ENCODE assay signal across 1 cellular context in the genomic region with DNA sequence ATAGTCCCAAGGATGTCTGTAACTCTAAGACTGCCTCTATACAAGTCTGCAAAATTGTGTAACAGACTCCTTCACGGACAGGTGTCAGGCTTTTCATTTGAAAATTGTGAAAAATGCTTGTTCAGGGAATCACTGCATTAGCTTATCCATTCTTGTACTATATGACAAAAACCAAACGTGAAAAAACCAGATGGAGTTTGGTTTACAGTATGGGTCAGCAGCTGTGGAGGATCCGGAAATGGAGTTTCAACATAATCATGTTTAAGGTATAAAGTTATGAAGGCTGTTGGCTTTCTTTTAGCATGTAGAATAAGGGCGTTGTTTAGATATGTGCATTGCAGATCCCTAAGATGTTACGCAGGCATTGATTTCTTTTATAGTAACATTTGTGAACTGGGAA.
TF ChIP-seq lines count a peak whose summit lies in the region.

No MANE protein-coding gene starts in this region.

TF ChIP-seq in K562, 482 proteins besides CTCF, POLR2A, EP300 and RAD21 (continued from another document):
- TF ChIP-seq ZNF143 (CRISPR knock-in tag; IDR thresholded peaks at IDR 0.05): no peak
- no peak for TF ChIP-seq ZNF830 (CRISPR knock-in tag; IDR thresholded peaks at IDR 0.05)
- TF ChIP-seq KAT2B (IDR thresholded peaks at IDR 0.05; ENCODE audit: low read depth, low read length): no peak
- TF ChIP-seq HNRNPH1 (optimal IDR thresholded peaks at IDR 0.05; ENCODE audit: low read depth, low read length): no peak
- TF ChIP-seq E2F3 (CRISPR knock-in tag; IDR thresholded peaks at IDR 0.05): no peak
- no peak for TF ChIP-seq ZNF766 (CRISPR knock-in tag; conservative IDR thresholded peaks at IDR 0.05)
- TF ChIP-seq, protein P1, sequence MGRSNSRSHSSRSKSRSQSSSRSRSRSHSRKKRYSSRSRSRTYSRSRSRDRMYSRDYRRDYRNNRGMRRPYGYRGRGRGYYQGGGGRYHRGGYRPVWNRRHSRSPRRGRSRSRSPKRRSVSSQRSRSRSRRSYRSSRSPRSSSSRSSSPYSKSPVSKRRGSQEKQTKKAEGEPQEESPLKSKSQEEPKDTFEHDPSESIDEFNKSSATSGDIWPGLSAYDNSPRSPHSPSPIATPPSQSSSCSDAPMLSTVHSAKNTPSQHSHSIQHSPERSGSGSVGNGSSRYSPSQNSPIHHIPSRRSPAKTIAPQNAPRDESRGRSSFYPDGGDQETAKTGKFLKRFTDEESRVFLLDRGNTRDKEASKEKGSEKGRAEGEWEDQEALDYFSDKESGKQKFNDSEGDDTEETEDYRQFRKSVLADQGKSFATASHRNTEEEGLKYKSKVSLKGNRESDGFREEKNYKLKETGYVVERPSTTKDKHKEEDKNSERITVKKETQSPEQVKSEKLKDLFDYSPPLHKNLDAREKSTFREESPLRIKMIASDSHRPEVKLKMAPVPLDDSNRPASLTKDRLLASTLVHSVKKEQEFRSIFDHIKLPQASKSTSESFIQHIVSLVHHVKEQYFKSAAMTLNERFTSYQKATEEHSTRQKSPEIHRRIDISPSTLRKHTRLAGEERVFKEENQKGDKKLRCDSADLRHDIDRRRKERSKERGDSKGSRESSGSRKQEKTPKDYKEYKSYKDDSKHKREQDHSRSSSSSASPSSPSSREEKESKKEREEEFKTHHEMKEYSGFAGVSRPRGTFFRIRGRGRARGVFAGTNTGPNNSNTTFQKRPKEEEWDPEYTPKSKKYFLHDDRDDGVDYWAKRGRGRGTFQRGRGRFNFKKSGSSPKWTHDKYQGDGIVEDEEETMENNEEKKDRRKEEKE (IDR thresholded peaks at IDR 0.05; ENCODE audit: borderline replicate concordance in 1 of 2, control insufficient read depth in 1 of 2, low read depth in 2 of 2, low read length in 1 of 2): no peak
- no peak for TF ChIP-seq STAT5A (IDR thresholded peaks at IDR 0.05; ENCODE audit: borderline replicate concordance, low read length)
- TF ChIP-seq, protein P2, sequence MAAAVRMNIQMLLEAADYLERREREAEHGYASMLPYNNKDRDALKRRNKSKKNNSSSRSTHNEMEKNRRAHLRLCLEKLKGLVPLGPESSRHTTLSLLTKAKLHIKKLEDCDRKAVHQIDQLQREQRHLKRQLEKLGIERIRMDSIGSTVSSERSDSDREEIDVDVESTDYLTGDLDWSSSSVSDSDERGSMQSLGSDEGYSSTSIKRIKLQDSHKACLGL (CRISPR knock-in tag; IDR thresholded peaks at IDR 0.05; ENCODE audit: borderline replicate concordance, poor library complexity, severe bottlenecking): no peak
- TF ChIP-seq FOXA1 (IDR thresholded peaks at IDR 0.05; ENCODE audit: borderline replicate concordance): no peak
- TF ChIP-seq, protein P3, sequence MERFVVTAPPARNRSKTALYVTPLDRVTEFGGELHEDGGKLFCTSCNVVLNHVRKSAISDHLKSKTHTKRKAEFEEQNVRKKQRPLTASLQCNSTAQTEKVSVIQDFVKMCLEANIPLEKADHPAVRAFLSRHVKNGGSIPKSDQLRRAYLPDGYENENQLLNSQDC (CRISPR knock-in tag; IDR thresholded peaks at IDR 0.05): no peak
